31 cellular contexts compared by ENCODE assay signal in the genomic region with DNA sequence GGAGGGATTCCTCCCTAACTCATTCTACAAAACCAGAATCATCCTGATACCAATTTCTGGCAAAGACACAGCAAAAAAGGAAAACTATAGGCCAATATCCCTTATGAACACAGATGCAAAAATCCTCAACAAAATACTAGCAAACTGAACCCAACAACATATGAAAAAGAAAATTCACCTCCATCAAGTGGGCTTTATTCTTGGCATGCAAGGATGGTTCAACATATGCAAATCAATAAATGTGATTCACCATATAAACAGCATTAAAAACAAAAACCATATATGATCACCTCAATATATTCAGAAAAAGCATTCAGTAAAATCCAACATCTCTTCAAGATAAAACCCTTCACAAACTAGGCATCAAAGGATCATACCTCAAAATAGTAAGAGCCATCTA. TPM values are rescaled to one million over a fixed set of nuclear protein-coding genes. Genes with fewer than 3 reads are reported as not detected.
DNase-seq lines count a peak whose midpoint lies in the region; ATAC-seq, FAIRE-seq and TF ChIP-seq lines count a peak whose summit lies in the region.
"Had no signal": no experiment of that assay in that cellular context is flagged by ENCODE, and none has a peak within 500 bp of the region (broad histone marks: within the 10 kb centered on the region; RNA-seq: fewer than 3 reads in every experiment).

No MANE protein-coding gene starts in this region.

- no peak overlapping the region for H3K27ac ChIP-seq in Panc1 (ENCODE audit: low read length)
- no peak overlapping the region for H3K27ac ChIP-seq in K562 (ENCODE audit: extremely low read depth, low read depth, low read length)
- no peak overlapping the region for H3K27ac ChIP-seq in WERI-Rb-1
- H3K27ac ChIP-seq: 22Rv1; A549; BLaER1; BLaER1 treated with 17β-estradiol and CSF1 and Interleukin-3, amounts not matched to agents 10 nM and 100 nM; C4-2B had no signal

- FAIRE-seq in K562 (lab: Jason Lieb, UNC) = no peak
- FAIRE-seq: A204.1, A549, D721Med had no signal

- H3K27me3 ChIP-seq in Panc1 (ENCODE audit: control insufficient read depth, insufficient read depth, low read length) (no peaks in the 10 kb centered on the region), K562 (ENCODE audit: control insufficient read depth in 2 of 2, insufficient read depth in 2 of 2, low read length in 2 of 2) (no peaks in the 10 kb centered on the region), WERI-Rb-1 (ENCODE audit: insufficient read depth, low read depth, severe bottlenecking) (no peaks in the 10 kb centered on the region)
- H3K27me3 ChIP-seq: BE2C; BLaER1; BLaER1 treated with 17β-estradiol and CSF1 and Interleukin-3, amounts not matched to agents 10 nM and 100 nM had no signal

- no peak for TF ChIP-seq RAD21 in K562 (CRISPR knock-in tag; conservative IDR thresholded peaks at IDR 0.05 in 1 of 2, IDR thresholded peaks at IDR 0.05 in 1 of 2)

- H3K9ac ChIP-seq in K562 (ENCODE audit: insufficient read depth in 1 of 2, low read depth in 2 of 2, low read length in 2 of 2) = no peak overlapping the region
- H3K9ac ChIP-seq: BLaER1; BLaER1 treated with 17β-estradiol and CSF1 and Interleukin-3, amounts not matched to agents 10 nM and 100 nM had no signal

- CTCF ChIA-PET in Panc1 (lab: Charles Lee) (no interaction called here), K562 (lab: Yijun Ruan, JAX; ENCODE audit: low intra/inter-chr PET ratio) (no interaction called here)

- no peak for DNase-seq in Panc1 (ENCODE audit: low read depth, low spot score)
- DNase-seq in K562 (ENCODE audit: extremely low read depth in 1 of 4, low spot score in 3 of 4) = no peak
- DNase-seq in amygdala (lab: John Stamatoyannopoulos, UW) = no peak
- no peak for DNase-seq in WERI-Rb-1
- DNase-seq: 8988T; ACHN; AML-193; BE2C; C1 segment of cervical spinal cord; Caco-2; Calu3; CD4-positive, alpha-beta memory T cell; CD4-positive, alpha-beta T cell; CD4-positive, CD25-positive, alpha-beta regulatory T cell; CD8-positive, alpha-beta memory T cell; CD8-positive, alpha-beta T cell; COR-L47; DMS 273 treated with DMSO at 0.1 percent for 48 hours; DMS153; DMS53; DMS79; DMS79 treated with DMSO at 0.1 percent for 48 hours; DND-41; EL had no signal

- no peak for TF ChIP-seq POLR2A in K562 (conservative IDR thresholded peaks at IDR 0.05)

- TF ChIP-seq EP300 in K562 (IDR thresholded peaks at IDR 0.05; ENCODE audit: low read length) = no peak

- H3K9me1 ChIP-seq in K562 (ENCODE audit: control insufficient read depth, insufficient read depth, low read length) = no peaks in the 10 kb centered on the region

- intact Hi-C loops in Panc1 (cut with micrococcal nuclease; ENCODE audit: unreplicated experiment) (no loop called here), K562 (cut with micrococcal nuclease) (no loop called here)

- no peak overlapping the region for H3K4me3 ChIP-seq in Panc1 (ENCODE audit: low read depth in 2 of 2, low read length in 2 of 2)
- no peak overlapping the region for H3K4me3 ChIP-seq in K562
- no peak overlapping the region for H3K4me3 ChIP-seq in WERI-Rb-1 (ENCODE audit: low read depth, low read length)
- H3K4me3 ChIP-seq: A549; BLaER1; BLaER1 treated with 17β-estradiol and CSF1 and Interleukin-3, amounts not matched to agents 10 nM and 100 nM had no signal

- no peaks in the 10 kb centered on the region for H3K36me3 ChIP-seq in Panc1 (ENCODE audit: control insufficient read depth, insufficient read depth, low read length)
- no peaks in the 10 kb centered on the region for H3K36me3 ChIP-seq in K562 (ENCODE audit: control insufficient read depth, insufficient read depth, low read length)
- H3K36me3 ChIP-seq in WERI-Rb-1 = no peaks in the 10 kb centered on the region
- H3K36me3 ChIP-seq: BE2C, BLaER1 had no signal

- TF ChIP-seq CTCF in Panc1 (IDR thresholded peaks at IDR 0.05) = no peak
- no peak for TF ChIP-seq CTCF in K562 (IDR thresholded peaks at IDR 0.05 in 2 of 3, conservative IDR thresholded peaks at IDR 0.05 in 1 of 3; ENCODE audit: insufficient read depth in 2 of 3, low read depth in 1 of 3, low read length in 3 of 3)
- TF ChIP-seq CTCF in WERI-Rb-1 (IDR thresholded peaks at IDR 0.05; ENCODE audit: low read depth, low read length) = no peak

- in situ Hi-C loops in Panc1 (cut with HindIII; ENCODE audit: low pct_unique_long_range_greater_than_20kb, low sequenced_read_pairs) = no loop called here
- in situ Hi-C loops in K562 (cut with MboI) = no loop called here

- ATAC-seq in Panc1 = no peak
- no peak for ATAC-seq in K562
- ATAC-seq: A549; CD8-positive, alpha-beta T cell had no signal

- no peak overlapping the region for H3K4me2 ChIP-seq in K562 (ENCODE audit: insufficient read depth, low read length)
- H3K4me2 ChIP-seq: A549, BLaER1 had no signal

- H3K9me3 ChIP-seq in Panc1 (ENCODE audit: control insufficient read depth, insufficient read depth, low read depth, low read length) = peaks cover 3% of the 10 kb centered on the region; the same call in 1 of the 2 replicates
- peaks cover 6% of the 10 kb centered on the region; the same call in 1 of the 2 replicates for H3K9me3 ChIP-seq in K562 (replicated peaks; ENCODE audit: control insufficient read depth, insufficient read depth, low read depth, low read length)
- no peaks in the 10 kb centered on the region for H3K9me3 ChIP-seq in WERI-Rb-1 (ENCODE audit: severe bottlenecking)
- H3K9me3 ChIP-seq: BE2C had no signal

- no peak overlapping the region for H2AFZ ChIP-seq in K562 (ENCODE audit: low read depth, low read length)

- H4K20me1 ChIP-seq in K562 (replicated peaks; ENCODE audit: control insufficient read depth, insufficient read depth, low read length) = no peaks in the 10 kb centered on the region; the same call in 1 of the 2 replicates

- BruUV-seq in Panc1 (replicated peaks; lab: Mats Ljungman, UMichigan) = TSS peak; percentile 21
- no TSS peak for BruUV-seq in K562 (replicated peaks; lab: Mats Ljungman, UMichigan)

- H3K4me1 ChIP-seq in Panc1 (ENCODE audit: control insufficient read depth, insufficient read depth, low read length) (peaks cover 3% of the 10 kb centered on the region; the same call in 1 of the 2 replicates), K562 (replicated peaks in 1 of 2; ENCODE audit: control insufficient read depth in 2 of 2, insufficient read depth in 2 of 2, low read length in 2 of 2) (no peaks in the 10 kb centered on the region)
- H3K4me1 ChIP-seq: A549, BE2C, BLaER1 had no signal

- peaks cover 89% of the 10 kb centered on the region for H3K79me2 ChIP-seq in K562 (ENCODE audit: control insufficient read depth, insufficient read depth, low read length)

- POLR2A ChIA-PET in Panc1 (lab: Charles Lee) = no interaction called here
- POLR2A ChIA-PET in K562 (lab: Yijun Ruan, JAX) = no interaction called here

TF ChIP-seq in K562, 482 proteins besides CTCF, POLR2A, EP300 and RAD21:
- TF ChIP-seq NR4A1 (CRISPR knock-in tag; IDR thresholded peaks at IDR 0.05) (no peak), NR4A1 (tag; IDR thresholded peaks at IDR 0.05) (no peak), ZNF324 (CRISPR knock-in tag; IDR thresholded peaks at IDR 0.05) (peak; percentile 95)

RNA-seq across cellular contexts. Expression of gene SNX13, which starts 23.5 kb away (rescaled TPM):
- total RNA-seq in Panc1 (2021; ENCODE audit: unreplicated experiment) (53.3 TPM), K562 (2014; rRNA removed) (26.1 and 28.3 TPM in 2 replicates), K562 (2014; rRNA removed; fragmentation: Illumina TruSeq; extraction: Trizol) (26.5 and 31.0 TPM in 2 replicates), K562 (2015; rRNA removed; fragmentation: Illumina TruSeq; extraction: Trizol) (22.6 and 25.5 TPM in 2 replicates), K562 (2021) (25.3 and 25.7 TPM in 2 replicates)
- 15.6 TPM for polyA plus RNA-seq in Panc1 (2012; ENCODE audit: insufficient read length)
- total RNA-seq in K562 (2011; cell fraction: chromatin; rRNA removed; ENCODE audit: low replicate concordance) = 23.5 and 103 TPM in 2 replicates
- total RNA-seq in K562 (2011; cell fraction: nucleolus; rRNA removed) = 11.0 and 16.2 TPM in 2 replicates
- total RNA-seq in K562 (2011; cell fraction: nucleoplasm; rRNA removed) = 39.5 and 72.8 TPM in 2 replicates
- polyA plus RNA-seq in K562 (2011; rRNA removed) (17.8 and 25.4 TPM in 2 replicates), K562 (2014; fragmentation: Illumina TruSeq; extraction: Trizol) (19.4 and 24.1 TPM in 2 replicates), K562 (2014; fragmentation: Nextera tagmentation; extraction: Ambion mirVana) (1 to 10 TPM; 5.6 to 8.7 TPM), K562 (2014; rRNA removed) (24.4 and 33.2 TPM in 2 replicates)
- 4.5 and 7.4 TPM in 2 replicates for polyA plus RNA-seq in K562 (2011; cell fraction: cytosol; rRNA removed)
- 16.7 and 25.4 TPM in 2 replicates for polyA plus RNA-seq in K562 (2011; cell fraction: nucleus; rRNA removed)
- 10.2 and 10.3 TPM in 2 replicates for polyA plus RNA-seq in K562 (2012)
- 46.8 and 53.3 TPM in 2 replicates for polyA minus RNA-seq in K562 (2011; rRNA and poly(A)+ RNA removed)
- polyA minus RNA-seq in K562 (2011; cell fraction: cytosol; rRNA and poly(A)+ RNA removed) = 6.7 and 12.4 TPM in 2 replicates
- polyA minus RNA-seq in K562 (2011; cell fraction: nucleus; rRNA and poly(A)+ RNA removed) = 51.2 and 80.2 TPM in 2 replicates
